In the genomic region with DNA sequence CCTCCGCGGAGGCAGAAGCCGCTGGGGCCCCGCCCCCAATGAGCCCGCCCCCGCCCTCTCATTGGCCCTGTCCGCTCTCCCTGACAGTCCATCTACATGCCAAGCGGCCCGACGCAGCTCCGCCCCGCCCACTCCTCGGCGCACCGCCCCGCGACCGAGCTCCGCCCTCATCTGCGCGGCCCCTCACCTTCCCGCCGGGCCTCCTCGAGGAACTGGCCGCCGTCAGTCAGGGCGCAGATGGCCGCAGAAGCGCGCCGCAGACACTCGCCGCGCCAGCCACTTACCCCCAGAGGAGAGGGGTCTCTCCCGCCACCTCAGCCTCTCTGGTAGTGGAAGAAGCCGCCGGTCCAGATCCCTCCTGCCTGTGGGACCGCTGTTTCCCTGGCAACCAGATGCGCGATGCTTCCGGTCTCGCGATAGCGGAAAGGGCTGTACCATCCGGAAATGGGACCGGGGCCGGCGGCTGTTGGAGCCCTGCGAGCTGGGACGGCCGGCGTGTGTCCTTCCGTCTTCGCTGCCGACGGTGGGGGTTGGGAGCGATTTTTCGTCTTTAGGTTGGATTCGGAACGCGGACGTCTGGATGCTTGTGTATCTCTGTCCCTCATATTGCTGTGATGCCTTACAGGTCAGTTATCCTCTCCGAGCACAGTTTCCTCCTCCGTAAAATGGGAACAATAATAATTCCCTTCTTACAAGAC, we compare ENCODE assay signal across 1 cellular context.
TF ChIP-seq lines count a peak whose summit lies in the region.

A gene (minus strand): TSS at position 401 of the 698 bp plus-strand sequence. CDS start 6,317 bp downstream, outside the sequence.

TF ChIP-seq in HCT116, 20 proteins besides CTCF, POLR2A, EP300 and RAD21 (continued from another document):
- TF ChIP-seq, protein P1, sequence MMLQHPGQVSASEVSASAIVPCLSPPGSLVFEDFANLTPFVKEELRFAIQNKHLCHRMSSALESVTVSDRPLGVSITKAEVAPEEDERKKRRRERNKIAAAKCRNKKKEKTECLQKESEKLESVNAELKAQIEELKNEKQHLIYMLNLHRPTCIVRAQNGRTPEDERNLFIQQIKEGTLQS (IDR thresholded peaks at IDR 0.05), result no peak
- no peak for TF ChIP-seq EZH2 (IDR thresholded peaks at IDR 0.05)
- no peak for TF ChIP-seq SIN3A (IDR thresholded peaks at IDR 0.05; ENCODE audit: low read depth)
- TF ChIP-seq ELF1 (IDR thresholded peaks at IDR 0.05; ENCODE audit: borderline replicate concordance, low read depth), result peak; percentile 90
- TF ChIP-seq CBX3 (IDR thresholded peaks at IDR 0.05; ENCODE audit: low read depth), result peak; percentile 40; the same call in 1 of the 2 replicates
- no peak; the same call in 1 of the 2 replicates for TF ChIP-seq ZFX (IDR thresholded peaks at IDR 0.05)
- TF ChIP-seq, protein P2, sequence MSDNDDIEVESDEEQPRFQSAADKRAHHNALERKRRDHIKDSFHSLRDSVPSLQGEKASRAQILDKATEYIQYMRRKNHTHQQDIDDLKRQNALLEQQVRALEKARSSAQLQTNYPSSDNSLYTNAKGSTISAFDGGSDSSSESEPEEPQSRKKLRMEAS (IDR thresholded peaks at IDR 0.05), result 0 out of 2 replicates have a peak, but pooled peaks have one; percentile 61
- TF ChIP-seq SP1 (IDR thresholded peaks at IDR 0.05; ENCODE audit: low read depth), result peak; percentile 42
